In genomic region chr11:85811624-85812023, GRCh38 we compare ENCODE assay signal across 1 cellular context.
TF ChIP-seq lines count a peak whose summit lies in the region.

No MANE protein-coding gene starts in this region.

TF ChIP-seq in HCT116, 20 proteins besides CTCF, POLR2A, EP300 and RAD21 (continued from another document):
- TF ChIP-seq REST (IDR thresholded peaks at IDR 0.05; ENCODE audit: low read depth): no peak
TF ChIP-seq in HCT116: peak in this region for 0.
